Comparison of ENCODE assay signal across 11 cellular contexts in genomic region chr11:117229931-117230285, GRCh38. TPM values are rescaled to one million over a fixed set of nuclear protein-coding genes. Genes with fewer than 3 reads are reported as not detected.
DNase-seq lines count a peak whose midpoint lies in the region; ATAC-seq and FAIRE-seq lines count a peak whose summit lies in the region.
"Had no signal": no experiment of that assay in that cellular context is flagged by ENCODE, and none has a peak within 500 bp of the region (broad histone marks: within the 10 kb centered on the region; RNA-seq: fewer than 3 reads in every experiment).

No MANE protein-coding gene starts in this region.

- H3K36me3 ChIP-seq in BLaER1 = peaks cover 50% of the 10 kb centered on the region
- H3K36me3 ChIP-seq in GM23248 (ENCODE audit: low read depth) = peaks cover 8% of the 10 kb centered on the region; the same call in 1 of the 2 replicates
- peaks cover 42 to 43% of the 10 kb centered on the region in 2 experiments for H3K36me3 ChIP-seq in mesenchymal stem cell (ENCODE audit: control insufficient read depth in 1 of 2, insufficient read depth in 2 of 2, low read depth in 1 of 2, low read length in 2 of 2)

- H2BK12ac ChIP-seq in mesenchymal stem cell (ENCODE audit: low read length in 2 of 2) = no peak overlapping the region

- no peak overlapping the region for H4K91ac ChIP-seq in mesenchymal stem cell (ENCODE audit: low read length)

- H3K4me2 ChIP-seq in BLaER1 = peak overlapping the region; percentile 90
- H3K4me2 ChIP-seq in GM23248 (ENCODE audit: unreplicated experiment) = peak overlapping the region; percentile 100
- H3K4me2 ChIP-seq in mesenchymal stem cell (ENCODE audit: low read length, poor library complexity, severe bottlenecking) = no peak overlapping the region

- no peaks in the 10 kb centered on the region for H3K27me3 ChIP-seq in BLaER1
- no peaks in the 10 kb centered on the region for H3K27me3 ChIP-seq in GM23248 (replicated peaks; ENCODE audit: insufficient read depth)
- H3K27me3 ChIP-seq in mesenchymal stem cell (ENCODE audit: control insufficient read depth in 1 of 2, insufficient read depth in 1 of 2, low read length in 2 of 2) = no peaks in the 10 kb centered on the region

- H3K27ac ChIP-seq in BLaER1 = peak overlapping the region; percentile 89; the same call in 1 of the 2 replicates
- H3K27ac ChIP-seq in GM23248 = 0 out of 2 replicates have a peak overlapping the region, but pooled peaks have one; percentile 26
- H3K27ac ChIP-seq in mesenchymal stem cell (ENCODE audit: low read length, poor library complexity, severe bottlenecking) = no peak overlapping the region
- H3K27ac ChIP-seq: thoracic aorta had no signal

- H3K9me3 ChIP-seq in BLaER1 = no peaks in the 10 kb centered on the region
- no peaks in the 10 kb centered on the region for H3K9me3 ChIP-seq in GM23248 (ENCODE audit: low read depth)
- H3K9me3 ChIP-seq in mesenchymal stem cell (ENCODE audit: control insufficient read depth, low read length) = no peaks in the 10 kb centered on the region
- H3K9me3 ChIP-seq: thoracic aorta had no signal

- H3K18ac ChIP-seq in mesenchymal stem cell (ENCODE audit: low read depth in 1 of 2, low read length in 2 of 2) = no peak overlapping the region

- H3F3A ChIP-seq in GM23248 (ENCODE audit: insufficient read depth) = no peaks in the 10 kb centered on the region

- no peaks in the 10 kb centered on the region for H3K9me3 Mint-ChIP-seq in activated T-helper 17 cell treated with anti-CD3 and anti-CD28 coated beads, Interleukin-2, amount 50 U/mL, for 72 hours

- H3K4me3 Mint-ChIP-seq in activated T-helper 17 cell treated with anti-CD3 and anti-CD28 coated beads, Interleukin-2, amount 50 U/mL, for 72 hours = peak overlapping the region; percentile 89

- no peak overlapping the region for H3K14ac ChIP-seq in mesenchymal stem cell (ENCODE audit: low read length in 2 of 2)

- H3K9me2 ChIP-seq in GM23248 (ENCODE audit: insufficient read depth) = no peaks in the 10 kb centered on the region

- H3K4me1 ChIP-seq in BLaER1 = peaks cover 38% of the 10 kb centered on the region
- H3K4me1 ChIP-seq in GM23248 (ENCODE audit: insufficient read depth) = peaks cover 21% of the 10 kb centered on the region
- H3K4me1 ChIP-seq in mesenchymal stem cell (ENCODE audit: control insufficient read depth, insufficient read depth, low read depth, low read length) = peaks cover 1% of the 10 kb centered on the region

- no peak overlapping the region for H3K23ac ChIP-seq in mesenchymal stem cell (ENCODE audit: low read length in 2 of 2)

- H3K4me3 ChIP-seq in BLaER1 (peak overlapping the region; percentile 97; the same call in 1 of the 2 replicates), GM23248 (no peak overlapping the region), mesenchymal stem cell (ENCODE audit: insufficient read depth in 1 of 2, low read depth in 1 of 2, low read length in 2 of 2) (peak overlapping the region in 1 of 2 experiments; percentile 94)

- H2BK15ac ChIP-seq in mesenchymal stem cell (ENCODE audit: low read depth, poor library complexity, severe bottlenecking) = no peak overlapping the region

- H4K8ac ChIP-seq in mesenchymal stem cell (ENCODE audit: low read length) = no peak overlapping the region

- no peak overlapping the region for H3K4ac ChIP-seq in mesenchymal stem cell (ENCODE audit: low read depth in 1 of 2, low read length in 2 of 2)

- no peak for FAIRE-seq in GM19239 (lab: Jason Lieb, UNC)
- FAIRE-seq: H54 had no signal

- ATAC-seq in activated T-helper 17 cell treated with anti-CD3 and anti-CD28 coated beads, Interleukin-2, amount 50 U/mL, for 72 hours (replicated peaks) = peak; percentile 1
- ATAC-seq in HG03565 (IDR thresholded peaks at IDR 0.05; ENCODE audit: unreplicated experiment) (no peak), GM18858 (IDR thresholded peaks at IDR 0.05; ENCODE audit: unreplicated experiment) (no peak)

- DNase-seq in GM23248 (no peak), mesenchymal stem cell (no peak), GM19239 (ENCODE audit: insufficient read length, low spot score) (no peak)
- DNase-seq in stimulated activated CD4-positive, alpha-beta T cell treated with anti-CD3 and anti-CD28 coated beads, Interleukin-4, amount 100 ng/mL, for 4 hours = no peak
- DNase-seq: KG1 had no signal

- H3K9ac ChIP-seq in BLaER1 (peak overlapping the region; percentile 90), GM23248 (peak overlapping the region; percentile 88), mesenchymal stem cell (ENCODE audit: low read length) (peak overlapping the region; percentile 98)

- H3K79me1 ChIP-seq in mesenchymal stem cell (replicated peaks; ENCODE audit: low read length, poor library complexity, severe bottlenecking) = peaks cover 22% of the 10 kb centered on the region

- no peaks in the 10 kb centered on the region for H3K27me3 Mint-ChIP-seq in activated T-helper 17 cell treated with anti-CD3 and anti-CD28 coated beads, Interleukin-2, amount 50 U/mL, for 72 hours

- WGBS in GM23248 (ENCODE audit: low coverage in 1 of 2, low lambda C conversion rate in 2 of 2, missing lambda C conversion rate in 2 of 2), 2 experiments = 71 to 82% methylated on average over 5 of the region's 5 CpGs
- WGBS in mesenchymal stem cell = 93% methylated on average over 5 of the region's 5 CpGs

- H2AK5ac ChIP-seq in mesenchymal stem cell (ENCODE audit: low read length, severe bottlenecking) = no peak overlapping the region

- H3K27ac Mint-ChIP-seq in activated T-helper 17 cell treated with anti-CD3 and anti-CD28 coated beads, Interleukin-2, amount 50 U/mL, for 72 hours = peak overlapping the region; percentile 98

- H3K4me1 Mint-ChIP-seq in activated T-helper 17 cell treated with anti-CD3 and anti-CD28 coated beads, Interleukin-2, amount 50 U/mL, for 72 hours = peaks cover 33% of the 10 kb centered on the region

- no peak overlapping the region for H2BK5ac ChIP-seq in mesenchymal stem cell (ENCODE audit: low read depth, low read length, poor library complexity, severe bottlenecking)

- no peak overlapping the region for H2BK120ac ChIP-seq in mesenchymal stem cell (ENCODE audit: low read depth, low read length)

- H3K36me3 Mint-ChIP-seq in activated T-helper 17 cell treated with anti-CD3 and anti-CD28 coated beads, Interleukin-2, amount 50 U/mL, for 72 hours (ENCODE audit: low read depth) = peaks cover 72% of the 10 kb centered on the region

- peaks cover 39% of the 10 kb centered on the region; the same call in 1 of the 2 replicates for H4K20me1 ChIP-seq in BLaER1
- no peaks in the 10 kb centered on the region for H4K20me1 ChIP-seq in GM23248 (ENCODE audit: insufficient read depth)

- H2AFZ ChIP-seq in GM23248 = no peak overlapping the region
- no peak overlapping the region for H2AFZ ChIP-seq in mesenchymal stem cell (ENCODE audit: low read depth, low read length)

- peaks cover 53% of the 10 kb centered on the region for H3K79me2 ChIP-seq in GM23248 (ENCODE audit: insufficient read depth)

- in situ Hi-C loops in GM23248 (cut with MboI) = no loop called here

RNA-seq across cellular contexts. Expression of gene PCSK7, which starts 2.0 kb away (rescaled TPM):
- total RNA-seq in GM23248 (2014; rRNA removed; shearing (Covaris generic)) = 58.8 and 68.7 TPM in 2 replicates
- polyA plus RNA-seq in GM23248 (2016; fragmentation: Nextera tagmentation; extraction: Ambion mirVana) = 29.7 and 31.6 TPM in 2 replicates
- 100 to 1,000 TPM; 101 to 106 TPM for total RNA-seq in activated T-helper 17 cell treated with anti-CD3 and anti-CD28 coated beads, Interleukin-2, amount 50 U/mL, for 72 hours
- polyA plus RNA-seq in mesenchymal stem cell (2013, experiment 1 of 2) = 18.3 TPM
- polyA plus RNA-seq in mesenchymal stem cell (2013, experiment 2 of 2) = 17.5 TPM

RNA-seq across cellular contexts. Expression of gene RNF214, which starts 2.6 kb away (rescaled TPM):
- 5.8 and 13.9 TPM in 2 replicates for total RNA-seq in GM23248 (2014; rRNA removed; shearing (Covaris generic))
- 11.3 and 12.6 TPM in 2 replicates for polyA plus RNA-seq in GM23248 (2016; fragmentation: Nextera tagmentation; extraction: Ambion mirVana)
- total RNA-seq in activated T-helper 17 cell treated with anti-CD3 and anti-CD28 coated beads, Interleukin-2, amount 50 U/mL, for 72 hours = 10 to 100 TPM; 15.3 to 18.6 TPM
- 13.9 TPM for polyA plus RNA-seq in mesenchymal stem cell (2013, experiment 1 of 2)
- polyA plus RNA-seq in mesenchymal stem cell (2013, experiment 2 of 2) = 13.3 TPM

RNA-seq across cellular contexts. Expression of gene TAGLN, which starts 30.7 kb away (rescaled TPM):
- total RNA-seq in GM23248 (2014; rRNA removed; shearing (Covaris generic)) = 2,401 and 2,613 TPM in 2 replicates
- polyA plus RNA-seq in GM23248 (2016; fragmentation: Nextera tagmentation; extraction: Ambion mirVana) = 1,454 and 1,484 TPM in 2 replicates
- total RNA-seq in activated T-helper 17 cell treated with anti-CD3 and anti-CD28 coated beads, Interleukin-2, amount 50 U/mL, for 72 hours = 1 to 10 TPM; 5.1 to 9.6 TPM
- polyA plus RNA-seq in mesenchymal stem cell (2013, experiment 1 of 2) = 563 TPM
- 558 TPM for polyA plus RNA-seq in mesenchymal stem cell (2013, experiment 2 of 2)

RNA-seq across cellular contexts. Expression of gene SIDT2, which starts 51.4 kb away (rescaled TPM):
- total RNA-seq in GM23248 (2014; rRNA removed; shearing (Covaris generic)) = 15.7 TPM in 2 replicates
- 11.6 and 13.1 TPM in 2 replicates for polyA plus RNA-seq in GM23248 (2016; fragmentation: Nextera tagmentation; extraction: Ambion mirVana)
- total RNA-seq in activated T-helper 17 cell treated with anti-CD3 and anti-CD28 coated beads, Interleukin-2, amount 50 U/mL, for 72 hours = 10 to 100 TPM; 25.0 to 43.9 TPM
- polyA plus RNA-seq in mesenchymal stem cell (2013, experiment 1 of 2) = 32.2 TPM
- 32.8 TPM for polyA plus RNA-seq in mesenchymal stem cell (2013, experiment 2 of 2)

Comparison
In these comparisons a context has a peak if more than half of its experiments do, and no peak if none do; other contexts are left out.
1. RNA of gene TAGLN, which starts 30.7 kb away (total RNA-seq): 2,401 to 2,613 TPM in GM23248; 5.1 to 9.6 TPM in activated T-helper 17 cell treated with anti-CD3 and anti-CD28 coated beads, Interleukin-2, amount 50 U/mL, for 72 hours; every median in the first group is over 100 times any median in the second.
2. Peak in every context shown above with its lines, with median percentiles within 50 percentile points of each other: H3K9ac ChIP-seq.